In the genomic region with DNA sequence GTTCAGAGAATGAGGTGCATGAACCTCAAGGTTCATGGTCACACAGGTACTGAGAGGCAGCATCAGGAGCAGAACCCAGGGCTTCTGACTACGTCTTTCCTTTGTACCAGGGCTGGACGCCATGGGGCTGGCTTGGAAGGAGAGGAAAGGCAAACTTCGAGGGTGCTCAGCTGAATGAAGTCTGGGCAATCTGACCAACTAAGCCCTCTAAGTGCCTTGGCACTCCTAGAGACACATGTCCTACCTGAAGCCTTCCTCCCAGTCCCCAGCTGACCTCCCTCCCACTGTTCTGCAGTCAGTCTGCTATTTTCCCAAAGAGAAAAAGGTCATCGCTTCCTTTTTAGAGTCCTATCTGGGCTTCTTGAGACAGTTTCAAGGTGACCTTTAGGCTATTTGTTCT, we compare ENCODE assay signal across 20 cellular contexts. TPM values are rescaled to one million over a fixed set of nuclear protein-coding genes. Genes with fewer than 3 reads are reported as not detected.
A peak's percentile ranks its signal among the peaks of the same experiment; 100 is the strongest.
DNase-seq lines count a peak whose midpoint lies in the region; ATAC-seq, FAIRE-seq and TF ChIP-seq lines count a peak whose summit lies in the region.
"Had no signal": no experiment of that assay in that cellular context is flagged by ENCODE, and none has a peak within 500 bp of the region (broad histone marks: within the 10 kb centered on the region; RNA-seq: fewer than 3 reads in every experiment).

No MANE protein-coding gene starts in this region.

- intact Hi-C loops in CD14-positive monocyte (cut with micrococcal nuclease) (loop anchor here in 1 of 2 donors (5.0 kb wide), 1 partner anchor 32 kb away; no protein-coding TSS in a partner anchor), pancreas (cut with DNase I) (no loop called here)

- H3F3A ChIP-seq in OCI-LY1 (ENCODE audit: insufficient read depth, low read length) = no peaks in the 10 kb centered on the region

- H3K4me2 ChIP-seq in OCI-LY1 (ENCODE audit: low read length) = peak overlapping the region; percentile 61
- H3K4me2 ChIP-seq in skeletal muscle satellite cell (ENCODE audit: low read length) = peak overlapping the region; percentile 22

- H3K27ac ChIP-seq in OCI-LY1 (ENCODE audit: low read depth, low read length, poor library complexity, severe bottlenecking) = peak overlapping the region; percentile 96
- H3K27ac ChIP-seq in layer of hippocampus (ENCODE audit: low read depth, low read length) = peak overlapping the region; percentile 38
- no peak overlapping the region for H3K27ac ChIP-seq in caudate nucleus (ENCODE audit: low read depth, low read length)
- no peak overlapping the region for H3K27ac ChIP-seq in pancreas
- H3K27ac ChIP-seq: WERI-Rb-1 had no signal

- H3K36me3 ChIP-seq in OCI-LY1 (ENCODE audit: insufficient read depth, low read length) = no peaks in the 10 kb centered on the region; the same call in 1 of the 2 replicates
- H3K36me3 ChIP-seq in skeletal muscle satellite cell (ENCODE audit: insufficient read depth, low read length) = peaks cover 3% of the 10 kb centered on the region
- no peaks in the 10 kb centered on the region for H3K36me3 ChIP-seq in pancreas
- H3K36me3 ChIP-seq: WERI-Rb-1 had no signal

- H3K9ac ChIP-seq in OCI-LY1 (ENCODE audit: low read length) (peak overlapping the region; percentile 38; the same call in 1 of the 2 replicates), skeletal muscle satellite cell (ENCODE audit: low read depth, low read length) (no peak overlapping the region)

- H3K27me3 Mint-ChIP-seq in CD14-positive monocyte (ENCODE audit: low read depth in 3 of 3) = peaks cover 0 to 2% (median 2%) of the 10 kb centered on the region in 3 donors
- H3K27me3 Mint-ChIP-seq: activated CD4-positive, alpha-beta memory T cell treated with anti-CD3 and anti-CD28 coated beads for 36 hours; central memory CD8-positive, alpha-beta T cell; progenitor cell of endocrine pancreas had no signal

- peak overlapping the region in 6 of 7 donors; percentile 14 to 76 (median 46) for H3K27ac Mint-ChIP-seq in CD14-positive monocyte
- H3K27ac Mint-ChIP-seq: activated CD4-positive, alpha-beta memory T cell treated with anti-CD3 and anti-CD28 coated beads for 36 hours; progenitor cell of endocrine pancreas; T-helper 1 cell treated with Interleukin-12 subunit alpha and Interleukin-12 subunit beta and Interleukin-4 antibody, amounts not matched to agents 30 μg/mL and 1 μg/mL, for 36 hours had no signal

- FAIRE-seq in pancreas (lab: Jason Lieb, UNC) = no peak
- FAIRE-seq: D721Med, endometrium had no signal

- H3K9me3 ChIP-seq in OCI-LY1 (ENCODE audit: low read length) (no peaks in the 10 kb centered on the region), skeletal muscle satellite cell (replicated peaks; ENCODE audit: low read length) (no peaks in the 10 kb centered on the region), pancreas (no peaks in the 10 kb centered on the region)

- H3K27me3 ChIP-seq in OCI-LY1 (ENCODE audit: insufficient read depth, low read length) = no peaks in the 10 kb centered on the region
- H3K27me3 ChIP-seq in layer of hippocampus (ENCODE audit: control insufficient read depth, insufficient read depth, low read length) = no peaks in the 10 kb centered on the region
- H3K27me3 ChIP-seq in skeletal muscle satellite cell (ENCODE audit: control insufficient read depth, insufficient read depth, low read length) = no peaks in the 10 kb centered on the region
- no peaks in the 10 kb centered on the region for H3K27me3 ChIP-seq in pancreas

- H3K79me2 ChIP-seq in OCI-LY1 (ENCODE audit: insufficient read depth, low read length) = peaks cover 33% of the 10 kb centered on the region

- H3K4me1 Mint-ChIP-seq in CD14-positive monocyte = peaks cover 59% of the 10 kb centered on the region

- H4K20me1 ChIP-seq in OCI-LY1 (ENCODE audit: insufficient read depth, low read length) = no peaks in the 10 kb centered on the region

- TF ChIP-seq CTCF in CD14-positive monocyte (IDR thresholded peaks at IDR 0.05) (no peak), OCI-LY1 (IDR thresholded peaks at IDR 0.05; ENCODE audit: low read length) (no peak), pancreas (IDR thresholded peaks at IDR 0.05) (no peak)

- peaks cover 0 to 4% (median 3%) of the 10 kb centered on the region in 7 donors for H3K9me3 Mint-ChIP-seq in CD14-positive monocyte
- H3K9me3 Mint-ChIP-seq: activated CD4-positive, alpha-beta memory T cell treated with anti-CD3 and anti-CD28 coated beads for 36 hours; central memory CD8-positive, alpha-beta T cell; T-helper 1 cell treated with Interleukin-12 subunit alpha and Interleukin-12 subunit beta and Interleukin-4 antibody, amounts not matched to agents 30 μg/mL and 1 μg/mL, for 36 hours had no signal

- DNase-seq in CD14-positive monocyte (ENCODE audit: low spot score) = no peak
- no peak for DNase-seq in effector CD8-positive, alpha-beta T cell (lab: John Stamatoyannopoulos, UW)
- DNase-seq in caudate nucleus (lab: John Stamatoyannopoulos, UW) = no peak
- no peak for DNase-seq in NCI-H446 (lab: John Stamatoyannopoulos, UW)
- no peak for DNase-seq in pancreas
- DNase-seq: activated CD4-positive, alpha-beta memory T cell treated with anti-CD3 and anti-CD28 coated beads for 36 hours; activated T-cell treated with anti-CD3 and anti-CD28 coated beads, Interleukin-2, amount 50 U/mL, for 48 hours; left colon; NCI-H2081 treated with DMSO at 0.1 percent for 48 hours; NCI-H526; SIG-M5; WERI-Rb-1 had no signal

- H3K4me1 ChIP-seq in OCI-LY1 (ENCODE audit: insufficient read depth, low read length, severe bottlenecking) (peaks cover 82% of the 10 kb centered on the region), skeletal muscle satellite cell (ENCODE audit: control insufficient read depth, insufficient read depth, low read length) (peaks cover 46% of the 10 kb centered on the region), pancreas (peaks cover 10 to 26% (median 25%) of the 10 kb centered on the region in 3 donors)

- ATAC-seq in pancreas = no peak
- ATAC-seq: left colon had no signal

- H2AFZ ChIP-seq in OCI-LY1 (ENCODE audit: low read length) = no peak overlapping the region

- WGBS in pancreas, 2 donors = 75 to 85% methylated on average over 4 of the region's 4 CpGs

- H3K4me3 ChIP-seq in OCI-LY1 (ENCODE audit: low read depth, low read length, poor library complexity, severe bottlenecking) (peak overlapping the region; percentile 29), skeletal muscle satellite cell (ENCODE audit: low read length) (no peak overlapping the region), pancreas (no peak overlapping the region)

- peak overlapping the region in 1 of 2 donors; percentile 6 for H3K4me3 Mint-ChIP-seq in CD14-positive monocyte
- H3K4me3 Mint-ChIP-seq: activated CD4-positive, alpha-beta memory T cell treated with anti-CD3 and anti-CD28 coated beads for 36 hours; central memory CD8-positive, alpha-beta T cell; T-helper 1 cell treated with Interleukin-12 subunit alpha and Interleukin-12 subunit beta and Interleukin-4 antibody, amounts not matched to agents 30 μg/mL and 1 μg/mL, for 36 hours had no signal

- H3K9me2 ChIP-seq in OCI-LY1 (ENCODE audit: low read depth, low read length) = no peaks in the 10 kb centered on the region

- peaks cover 37 to 56% of the 10 kb centered on the region in 2 donors for H3K36me3 Mint-ChIP-seq in CD14-positive monocyte

RNA-seq across cellular contexts. Expression of a gene that starts 5.2 kb away (rescaled TPM):
- polyA plus RNA-seq in CD14-positive monocyte (1 to 10 TPM; 4.5 to 4.6 TPM), pancreas (10 to 100 TPM in 1 of 2 donors, 1 to 10 TPM in 1; 9.8 to 15.0 TPM)
- 5.3 and 5.7 TPM in 2 replicates for total RNA-seq in skeletal muscle satellite cell (2012; rRNA removed)
- total RNA-seq in pancreas = 10 to 100 TPM in 4 of 6 donors, 1 to 10 TPM in 2; 8.3 to 20.6 (median 11.1) TPM

Comparison
In these comparisons a context has a peak if more than half of its experiments do, and no peak if none do; other contexts are left out.
1. H3K27ac ChIP-seq: peak in OCI-LY1 (single experiment) and layer of hippocampus (single experiment); none in caudate nucleus (single experiment) and pancreas (0 of 4).